11 cellular contexts compared by ENCODE assay signal in genomic region chr2:21346984-21347383, GRCh38.
"Had no signal": no experiment of that assay in that cellular context is flagged by ENCODE, and none has a peak within 500 bp of the region (broad histone marks: within the 10 kb centered on the region; RNA-seq: fewer than 3 reads in every experiment).

No MANE protein-coding gene starts in this region.

- H3K27ac Mint-ChIP-seq: GM23338, H9, HFFc6 had no signal

- ATAC-seq: GM23338, HCT116 had no signal

- H3K4me2 ChIP-seq: GM23338 had no signal

- H3K4me3 Mint-ChIP-seq: GM23338, H9, HFFc6 had no signal

- H3K27ac ChIP-seq: GM23248 had no signal

- H3K4me1 Mint-ChIP-seq: GM23338, H9 had no signal

- H3K36me3 ChIP-seq: HAP-1 had no signal

- FAIRE-seq: H1, H54 had no signal

- H3K9me3 ChIP-seq: HAP-1 had no signal

- H3K4me1 ChIP-seq: HAP-1 had no signal

- H3K4me3 ChIP-seq: GM23248, GM23338, HAP-1 had no signal

- DNase-seq: GM23248, GOT3, H7, H9, HCEC 1CT, HFFc6 had no signal

- H2AFZ ChIP-seq: GM23248, GM23338 had no signal

- H3K9ac ChIP-seq: GM23248 had no signal
